In the genomic region with DNA sequence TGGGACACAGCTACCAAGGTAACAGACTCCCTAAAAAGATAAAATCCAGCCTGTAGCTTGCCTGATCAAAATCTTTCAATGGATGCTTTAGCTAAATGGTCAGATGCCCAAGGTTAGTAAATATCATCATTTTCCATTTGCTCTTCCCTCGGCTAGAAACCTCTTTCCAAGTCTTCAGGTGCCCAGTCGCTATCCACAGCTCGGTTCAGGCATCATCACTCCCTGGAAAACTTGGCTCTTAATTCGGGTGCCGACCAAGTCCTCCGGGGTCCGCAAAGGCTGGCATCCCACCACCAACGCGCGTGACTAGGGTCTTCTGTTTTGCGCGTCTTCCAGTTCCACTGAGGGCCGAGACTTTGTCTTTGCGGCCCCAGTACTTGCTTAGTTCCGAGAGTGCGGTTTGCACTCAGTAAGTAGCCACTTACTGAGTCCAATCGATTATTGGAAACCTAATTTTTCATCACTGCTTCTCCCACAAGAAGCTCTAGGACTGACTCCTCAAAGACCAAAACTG, we compare ENCODE assay signal across 9 cellular contexts. TPM values are rescaled to one million over a fixed set of nuclear protein-coding genes. Genes with fewer than 3 reads are reported as not detected.
DNase-seq lines count a peak whose midpoint lies in the region; ATAC-seq, FAIRE-seq and TF ChIP-seq lines count a peak whose summit lies in the region.
"Had no signal": no experiment of that assay in that cellular context is flagged by ENCODE, and none has a peak within 500 bp of the region (broad histone marks: within the 10 kb centered on the region; RNA-seq: fewer than 3 reads in every experiment).

No MANE protein-coding gene starts in this region.

- FAIRE-seq in GM19239 (lab: Jason Lieb, UNC): no peak

- no peak for DNase-seq in Panc1 (ENCODE audit: low read depth, low spot score)
- DNase-seq in epithelial cell of proximal tubule (ENCODE audit: low read depth): no peak
- no peak for DNase-seq in colonic mucosa
- no peak for DNase-seq in GM19239 (ENCODE audit: insufficient read length, low spot score)
- no peak for DNase-seq in mucosa of gallbladder (ENCODE audit: low spot score)

- H3K4me3 ChIP-seq in GM12875 (ENCODE audit: low read depth, low read length) (peak overlapping the region; percentile 23), Panc1 (ENCODE audit: low read depth in 2 of 2, low read length in 2 of 2) (peak overlapping the region; percentile 65 to 96), epithelial cell of proximal tubule (ENCODE audit: low read depth, low read length) (peak overlapping the region; percentile 45), rectal smooth muscle tissue (ENCODE audit: low read length) (peak overlapping the region; percentile 40), colonic mucosa (no peak overlapping the region)

- POLR2A ChIA-PET in Panc1 (lab: Charles Lee): interaction anchor here (0.5 kb wide), 1 partner anchor 50 kb away, joined by 6 read pairs; no protein-coding TSS in a partner anchor

- CTCF ChIA-PET in Panc1 (lab: Charles Lee): interaction anchor here (1.0 kb wide), 1 partner anchor 18 kb away, joined by 3 read pairs; no protein-coding TSS in a partner anchor

- ATAC-seq in Panc1: no peak
- ATAC-seq in HG03039 (IDR thresholded peaks at IDR 0.05; ENCODE audit: unreplicated experiment): no peak

- no peaks in the 10 kb centered on the region for H3K27me3 ChIP-seq in Panc1 (ENCODE audit: control insufficient read depth, insufficient read depth, low read length)
- no peaks in the 10 kb centered on the region for H3K27me3 ChIP-seq in rectal smooth muscle tissue (ENCODE audit: control insufficient read depth, insufficient read depth, low read length)
- no peaks in the 10 kb centered on the region for H3K27me3 ChIP-seq in colonic mucosa

- H3K4me1 ChIP-seq in Panc1 (ENCODE audit: control insufficient read depth, insufficient read depth, low read length) (peaks cover 8% of the 10 kb centered on the region; the same call in 1 of the 2 replicates), rectal smooth muscle tissue (ENCODE audit: control insufficient read depth, insufficient read depth, low read length) (no peaks in the 10 kb centered on the region), colonic mucosa (no peaks in the 10 kb centered on the region)

- BruUV-seq in Panc1 (replicated peaks; lab: Mats Ljungman, UMichigan): no TSS peak

- peak overlapping the region; percentile 77 for H3K27ac ChIP-seq in Panc1 (ENCODE audit: low read length)
- no peak overlapping the region for H3K27ac ChIP-seq in rectal smooth muscle tissue (ENCODE audit: low read depth, low read length)
- H3K27ac ChIP-seq in colonic mucosa: no peak overlapping the region

- TF ChIP-seq CTCF in GM12875 (IDR thresholded peaks at IDR 0.05; ENCODE audit: borderline replicate concordance, insufficient read depth, low read depth, low read length): no peak
- TF ChIP-seq CTCF in Panc1 (IDR thresholded peaks at IDR 0.05): no peak
- no peak for TF ChIP-seq CTCF in epithelial cell of proximal tubule (conservative IDR thresholded peaks at IDR 0.05; ENCODE audit: low read depth, low read length)
- TF ChIP-seq CTCF in colonic mucosa (IDR thresholded peaks at IDR 0.05): no peak

- no peaks in the 10 kb centered on the region for H3K9me3 ChIP-seq in Panc1 (ENCODE audit: control insufficient read depth, insufficient read depth, low read depth, low read length)
- no peaks in the 10 kb centered on the region for H3K9me3 ChIP-seq in colonic mucosa

- intact Hi-C loops in Panc1 (cut with micrococcal nuclease; ENCODE audit: unreplicated experiment): loop anchor here (10.0 kb wide), 1 partner anchor 219 kb away; no protein-coding TSS in a partner anchor
- intact Hi-C loops in colonic mucosa (cut with DNase I): no loop called here

- H3K36me3 ChIP-seq in Panc1 (ENCODE audit: control insufficient read depth, insufficient read depth, low read length) (no peaks in the 10 kb centered on the region), rectal smooth muscle tissue (ENCODE audit: control insufficient read depth, insufficient read depth, low read length) (no peaks in the 10 kb centered on the region), colonic mucosa (no peaks in the 10 kb centered on the region)

- in situ Hi-C loops in Panc1 (cut with HindIII; ENCODE audit: low pct_unique_long_range_greater_than_20kb, low sequenced_read_pairs): no loop called here

- H3K9ac ChIP-seq in rectal smooth muscle tissue (ENCODE audit: low read length) (no peak overlapping the region), colonic mucosa (ENCODE audit: low read depth in 2 of 2, low read length in 2 of 2) (peak overlapping the region in 1 of 2 donors; percentile 17)

RNA-seq across cellular contexts. Expression of a gene that starts 44.3 kb away (rescaled TPM):
- total RNA-seq in Panc1 (2021; ENCODE audit: unreplicated experiment) (not detected), epithelial cell of proximal tubule (not detected in 2 replicates), colonic mucosa (not detected), mucosa of gallbladder (not detected)
- not detected for polyA plus RNA-seq in Panc1 (2012; ENCODE audit: insufficient read length)

RNA-seq across cellular contexts. Expression of a gene that starts 52.3 kb away (rescaled TPM):
- not detected for total RNA-seq in Panc1 (2021; ENCODE audit: unreplicated experiment)
- not detected for polyA plus RNA-seq in Panc1 (2012; ENCODE audit: insufficient read length)
- total RNA-seq in epithelial cell of proximal tubule: not detected in 2 replicates
- not detected for total RNA-seq in colonic mucosa
- total RNA-seq in mucosa of gallbladder: not detected
- polyA plus RNA-seq: adipose tissue had no signal

RNA-seq across cellular contexts. Expression of a gene that starts 59.9 kb away (rescaled TPM):
- total RNA-seq in Panc1 (2021; ENCODE audit: unreplicated experiment) (35.3 TPM), epithelial cell of proximal tubule (12.3 and 15.1 TPM in 2 replicates), colonic mucosa (10 to 100 TPM; 57.1 to 64.7 TPM), mucosa of gallbladder (63.4 TPM)
- polyA plus RNA-seq in Panc1 (2012; ENCODE audit: insufficient read length): 20.2 TPM
